1 cellular context compared by ENCODE assay signal in genomic region chr19:18644144-18645034, GRCh38.
A peak's percentile ranks its signal among the peaks of the same experiment; 100 is the strongest.
TF ChIP-seq lines count a peak whose summit lies in the region.

No MANE protein-coding gene starts in this region.

TF ChIP-seq in HepG2, 621 proteins besides CTCF, POLR2A, EP300 and RAD21:
- TF ChIP-seq STAG1 (CRISPR knock-in tag; IDR thresholded peaks at IDR 0.05) (peak; percentile 55), FOSL1 (CRISPR knock-in tag; IDR thresholded peaks at IDR 0.05; ENCODE audit: borderline replicate concordance) (no peak), ELF3 (CRISPR knock-in tag; IDR thresholded peaks at IDR 0.05) (peak; percentile 45; the same call in 1 of the 2 replicates)
